Comparison of ENCODE assay signal across 8 cellular contexts in genomic region chr3:129428382-129429079, GRCh38. TPM values are rescaled to one million over a fixed set of nuclear protein-coding genes. Genes with fewer than 3 reads are reported as not detected.
DNase-seq lines count a peak whose midpoint lies in the region; ATAC-seq, FAIRE-seq and TF ChIP-seq lines count a peak whose summit lies in the region.

Gene EFCAB12, minus strand, starts transcription at chr3:129428636. Its CDS starts 148 bp downstream, at chr3:129428488.

- TF ChIP-seq EP300 in A549 (IDR thresholded peaks at IDR 0.05), result no peak

- no peak for TF ChIP-seq RAD21 in A549 (conservative IDR thresholded peaks at IDR 0.05 in 1 of 2, IDR thresholded peaks at IDR 0.05 in 1 of 2)

- peak within 1 kb of the TSS; percentile 92 for H3K4me2 ChIP-seq in A549

- TF ChIP-seq CTCF in A549 (IDR thresholded peaks at IDR 0.05), result no peak
- TF ChIP-seq CTCF in lung (IDR thresholded peaks at IDR 0.05; ENCODE audit: control extremely low read depth, extremely low read depth), result no peak

- POLR2A ChIA-PET in A549 (lab: Yijun Ruan, JAX), result interaction anchor here (0.7 to 1.4 kb wide), 4 partner anchors 11 to 28 kb away, joined by 3 to 5 read pairs (median 3); partner anchors contain the start of genes IFT122 and MBD4

- H3K36me3 ChIP-seq in lung (ENCODE audit: control insufficient read depth in 2 of 2, insufficient read depth in 2 of 2, low read length in 2 of 2), result peaks cover 15 to 16% of the 10 kb centered on the region in 2 donors

- CTCF ChIA-PET in A549 (lab: Yijun Ruan, JAX), result interaction anchor here (1.1 to 4.1 kb wide), 6 partner anchors 9 to 199 kb away, joined by 3 to 16 read pairs (median 4); no protein-coding TSS in a partner anchor

- no peak for TF ChIP-seq POLR2A in A549 (IDR thresholded peaks at IDR 0.05; ENCODE audit: low read length)

- H3K4me3 ChIP-seq in A549 (peak within 1 kb of the TSS; percentile 44), lung (peak within 1 kb of the TSS; percentile 27)

- peak; percentile 80 to 91 for DNase-seq in A549 (ENCODE audit: low read depth in 1 of 2, low spot score in 1 of 2)
- DNase-seq in NCI-H460 (ENCODE audit: extremely low read depth, low read depth), result peak; percentile 82
- peak; percentile 92 for DNase-seq in activated CD8-positive, alpha-beta memory T cell treated with anti-CD3 and anti-CD28 coated beads for 24 hours
- DNase-seq in effector CD4-positive, alpha-beta T cell, result peak; percentile 92
- DNase-seq in lung (ENCODE audit: low spot score), result peak; percentile 98
- peak; percentile 85 to 87 for DNase-seq in stimulated activated CD4-positive, alpha-beta T cell treated with anti-CD3 and anti-CD28 coated beads, Interleukin-4, amount 100 ng/mL, for 4 hours

- H3K27me3 ChIP-seq in lung (ENCODE audit: control insufficient read depth, insufficient read depth), result no peaks in the 10 kb centered on the region

- peak; percentile 98 for ATAC-seq in A549
- peak; percentile 77 for ATAC-seq in GM18858 (IDR thresholded peaks at IDR 0.05; ENCODE audit: unreplicated experiment)
- ATAC-seq in HG03108 (IDR thresholded peaks at IDR 0.05; ENCODE audit: unreplicated experiment), result peak; percentile 87
- peak; percentile 96 for ATAC-seq in lung (ENCODE audit: insufficient read depth, low FRiP score)

- H3K4me1 ChIP-seq in A549, result peaks cover 26% of the 10 kb centered on the region
- no peaks in the 10 kb centered on the region for H3K4me1 ChIP-seq in lung (ENCODE audit: control insufficient read depth in 2 of 2, insufficient read depth in 2 of 2, low read length in 2 of 2)

- H3K27ac ChIP-seq in A549 (peak within 1 kb of the TSS; percentile 62 to 73), lung (ENCODE audit: low read depth in 1 of 2, low read length in 1 of 2) (peak within 1 kb of the TSS in 1 of 2 donors; percentile 32)

- FAIRE-seq in A549 (lab: Jason Lieb, UNC), result no peak

- H3K9me3 ChIP-seq in A549 (no peaks in the 10 kb centered on the region), lung (ENCODE audit: control insufficient read depth in 2 of 2, insufficient read depth in 1 of 2, low read length in 1 of 2) (no peaks in the 10 kb centered on the region)

- WGBS in A549 (ENCODE audit: missing lambda C conversion rate), result 11% methylated on average over 14 of the region's 42 CpGs
- 4% methylated on average over 42 of the region's 42 CpGs for WGBS in lung, 2 donors

TF ChIP-seq in A549, 52 proteins besides CTCF, POLR2A, EP300 and RAD21:
- TF ChIP-seq BCL3 (IDR thresholded peaks at IDR 0.05), result 0 out of 3 replicates have a peak, but pooled peaks have one; percentile 23
- no peak for TF ChIP-seq EHF (CRISPR knock-in tag; IDR thresholded peaks at IDR 0.05)
- peak; percentile 88 for TF ChIP-seq USF2 (IDR thresholded peaks at IDR 0.05)
- TF ChIP-seq ESRRA (IDR thresholded peaks at IDR 0.05; ENCODE audit: borderline replicate concordance, low read length), result no peak

RNA-seq across cellular contexts. Expression of gene EFCAB12, which starts in this region (rescaled TPM):
- 0.62 and 0.82 TPM in 2 replicates for polyA plus RNA-seq in A549 (2011; rRNA removed)
- polyA plus RNA-seq in A549 (2012; cell fraction: cytosol; rRNA removed), result 0.53 and 0.56 TPM in 2 replicates
- 2.4 and 2.8 TPM in 2 replicates for polyA plus RNA-seq in A549 (2012; cell fraction: nucleus; rRNA removed)
- polyA plus RNA-seq in A549 (2017; fragmentation: RNase III; extraction: RNeasy Plus Mini Kit Qiagen cat#74134 plus additional on column Dnase treatment), result 0.81 to 1.4 TPM (median 1.1 TPM) in 3 replicates
- polyA minus RNA-seq in A549 (2011; rRNA and poly(A)+ RNA removed), result 1.2 and 1.7 TPM in 2 replicates
- not detected in 2 replicates for total RNA-seq in NCI-H460 (2014; rRNA removed; shearing (Covaris generic))
- not detected in 2 replicates for polyA plus RNA-seq in NCI-H460 (2014; cell fraction: nucleus; rRNA removed)
- 1 to 10 TPM; 3.8 to 8.8 TPM for total RNA-seq in lung
- 1 to 10 TPM; 2.6 to 2.7 TPM for polyA plus RNA-seq in lung

Comparison
In these comparisons a context has a peak if more than half of its experiments do, and no peak if none do; other contexts are left out.
1. Peak in DNase-seq in NCI-H460; RNA of the gene not detected or under 1 TPM.